In the genomic region with DNA sequence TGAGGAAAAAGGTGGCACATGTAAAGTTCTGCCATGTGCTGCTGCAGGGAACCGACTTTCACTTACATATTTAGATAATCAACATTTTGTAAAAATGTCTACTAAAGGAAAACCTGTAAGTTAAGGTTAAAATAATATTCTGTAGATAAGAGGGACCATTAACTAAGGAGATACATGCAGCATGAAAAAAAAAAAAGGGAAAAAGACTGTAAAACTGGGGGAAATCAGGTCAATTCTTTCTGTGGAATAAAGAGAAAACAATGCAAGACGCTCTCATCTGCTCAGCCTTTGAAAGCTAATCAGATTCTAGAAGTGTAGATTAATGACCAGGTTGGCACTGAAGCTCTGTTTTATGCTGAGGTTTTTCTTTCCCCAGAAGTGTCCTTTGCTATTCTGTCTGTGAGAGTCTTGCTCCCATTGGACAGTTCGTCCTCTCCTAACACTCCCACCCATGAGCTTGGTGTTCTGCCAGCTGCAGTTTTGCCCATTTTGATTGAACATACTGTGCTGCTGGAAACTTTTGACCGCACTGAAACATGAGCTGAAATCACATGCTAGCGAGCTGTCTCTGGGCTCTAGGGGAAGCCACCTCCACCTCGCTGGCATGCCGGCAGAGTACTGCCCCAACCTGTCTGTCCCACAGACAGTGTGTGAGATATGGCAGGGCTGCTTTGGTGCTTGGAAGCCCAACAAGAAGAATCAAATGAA, we compare ENCODE assay signal across 8 cellular contexts. TPM values are rescaled to one million over a fixed set of nuclear protein-coding genes. Genes with fewer than 3 reads are reported as not detected.
A peak's percentile ranks its signal among the peaks of the same experiment; 100 is the strongest.
DNase-seq lines count a peak whose midpoint lies in the region; ATAC-seq and TF ChIP-seq lines count a peak whose summit lies in the region.

No MANE protein-coding gene starts in this region.

- no peak overlapping the region for H3K4me3 ChIP-seq in mammary epithelial cell (replicated peaks in 1 of 3; ENCODE audit: insufficient read depth in 1 of 3, low read depth in 2 of 3, low read length in 3 of 3)
- H3K4me3 ChIP-seq in liver (ENCODE audit: low read depth in 1 of 3, low read length in 3 of 3), result no peak overlapping the region
- no peak overlapping the region for H3K4me3 ChIP-seq in mesendoderm (ENCODE audit: low read length)

- peaks cover 14% of the 10 kb centered on the region for H3K36me3 Mint-ChIP-seq in activated naive CD4-positive, alpha-beta T cell treated with anti-CD3 and anti-CD28 coated beads, Interleukin-2, amount 50 U/mL, for 24 hours

- H3K27me3 Mint-ChIP-seq in activated naive CD4-positive, alpha-beta T cell treated with anti-CD3 and anti-CD28 coated beads, Interleukin-2, amount 50 U/mL, for 24 hours, result no peaks in the 10 kb centered on the region

- H3K4ac ChIP-seq in mesendoderm (ENCODE audit: low read depth, low read length), result no peak overlapping the region

- TF ChIP-seq RAD21 in liver (IDR thresholded peaks at IDR 0.05), result peak; percentile 47 to 61

- peak overlapping the region; percentile 41 for H3K27ac Mint-ChIP-seq in activated naive CD4-positive, alpha-beta T cell treated with anti-CD3 and anti-CD28 coated beads, Interleukin-2, amount 50 U/mL, for 24 hours

- BruUV-seq in mammary epithelial cell (replicated peaks; lab: Mats Ljungman, UMichigan), result TSS peak; percentile 12

- no peak overlapping the region for H4K5ac ChIP-seq in mesendoderm (ENCODE audit: low read length)

- peaks cover 41% of the 10 kb centered on the region for H3K4me1 Mint-ChIP-seq in activated naive CD4-positive, alpha-beta T cell treated with anti-CD3 and anti-CD28 coated beads, Interleukin-2, amount 50 U/mL, for 24 hours

- DNase-seq in activated naive CD4-positive, alpha-beta T cell (lab: John Stamatoyannopoulos, UW), result no peak
- DNase-seq in mammary epithelial cell, result peak; percentile 98
- DNase-seq in superior temporal gyrus (ENCODE audit: extremely low spot score), result peak; percentile 70
- no peak for DNase-seq in activated gamma-delta T cell treated with Interleukin-2 at 50 U/mL for 16 hours
- no peak for DNase-seq in mesendoderm

- peaks cover 69% of the 10 kb centered on the region for H3K79me2 ChIP-seq in mammary epithelial cell (ENCODE audit: insufficient read depth, low read length)
- no peaks in the 10 kb centered on the region for H3K79me2 ChIP-seq in mesendoderm (ENCODE audit: control insufficient read depth, insufficient read depth, low read length)

- H3K27me3 ChIP-seq in mammary epithelial cell (ENCODE audit: insufficient read depth, low read length), result no peaks in the 10 kb centered on the region
- no peaks in the 10 kb centered on the region for H3K27me3 ChIP-seq in liver (ENCODE audit: control insufficient read depth in 4 of 4, insufficient read depth in 4 of 4, low read length in 3 of 4)
- H3K27me3 ChIP-seq in mesendoderm (ENCODE audit: insufficient read depth, low read length, poor library complexity), result no peaks in the 10 kb centered on the region

- no peak overlapping the region for H3K23ac ChIP-seq in mesendoderm (ENCODE audit: low read length)

- no peak overlapping the region for H3K18ac ChIP-seq in mesendoderm (ENCODE audit: low read length)

- no peak overlapping the region for H2BK120ac ChIP-seq in mesendoderm (ENCODE audit: low read depth, low read length)

- H3K4me1 ChIP-seq in mammary epithelial cell (ENCODE audit: insufficient read depth, low read length), result peaks cover 52% of the 10 kb centered on the region
- H3K4me1 ChIP-seq in liver (ENCODE audit: control insufficient read depth in 4 of 4, insufficient read depth in 4 of 4, low read length in 3 of 4), result peaks cover 6 to 25% (median 24%) of the 10 kb centered on the region in 4 donors
- no peaks in the 10 kb centered on the region for H3K4me1 ChIP-seq in mesendoderm (ENCODE audit: control insufficient read depth, low read depth, low read length)

- no peaks in the 10 kb centered on the region for H3K9me3 ChIP-seq in mammary epithelial cell (replicated peaks; ENCODE audit: insufficient read depth, low read length)
- H3K9me3 ChIP-seq in liver (ENCODE audit: control insufficient read depth in 4 of 4, low read length in 3 of 4), result no peaks in the 10 kb centered on the region

- no peaks in the 10 kb centered on the region for H3K9me3 Mint-ChIP-seq in activated naive CD4-positive, alpha-beta T cell treated with anti-CD3 and anti-CD28 coated beads, Interleukin-2, amount 50 U/mL, for 24 hours

- CTCF ChIA-PET in mammary epithelial cell (lab: Charles Lee; ENCODE audit: low non-redundant PET), result no interaction called here

- intact Hi-C loops in mammary epithelial cell (cut with micrococcal nuclease), result no loop called here

- no peak overlapping the region for H3K56ac ChIP-seq in mesendoderm (ENCODE audit: low read length)

- H3K79me1 ChIP-seq in mesendoderm (ENCODE audit: low read length), result peaks cover 1% of the 10 kb centered on the region

- TF ChIP-seq CTCF in mammary epithelial cell (conservative IDR thresholded peaks at IDR 0.05 in 1 of 2, IDR thresholded peaks at IDR 0.05 in 1 of 2; ENCODE audit: extremely low read depth in 1 of 2, insufficient read depth in 1 of 2, low read depth in 1 of 2, low read length in 2 of 2), result no peak
- no peak for TF ChIP-seq CTCF in liver (IDR thresholded peaks at IDR 0.05; ENCODE audit: low read depth, low read length, missing input control)

- H3K27ac ChIP-seq in mammary epithelial cell (ENCODE audit: insufficient read depth, low read depth, low read length) (peak overlapping the region; percentile 68), liver (ENCODE audit: low read depth in 1 of 2, low read length in 2 of 2) (peak overlapping the region; percentile 82 to 84), mesendoderm (ENCODE audit: low read depth, low read length) (no peak overlapping the region)

- H2BK15ac ChIP-seq in mesendoderm (replicated peaks; ENCODE audit: low read depth), result no peak overlapping the region

- H3K36me3 ChIP-seq in mammary epithelial cell (ENCODE audit: insufficient read depth, low read length) (peaks cover 11% of the 10 kb centered on the region), liver (ENCODE audit: control insufficient read depth in 4 of 4, insufficient read depth in 3 of 4, low read depth in 1 of 4, low read length in 3 of 4) (peaks cover 0 to 7% (median 3%) of the 10 kb centered on the region in 4 donors), mesendoderm (ENCODE audit: control insufficient read depth, insufficient read depth, low read length) (no peaks in the 10 kb centered on the region)

- H3K4me3 Mint-ChIP-seq in activated naive CD4-positive, alpha-beta T cell treated with anti-CD3 and anti-CD28 coated beads, Interleukin-2, amount 50 U/mL, for 24 hours, result peak overlapping the region; percentile 15

- H3K4me2 ChIP-seq in mammary epithelial cell (ENCODE audit: insufficient read depth, low read depth, low read length) (peak overlapping the region; percentile 61), mesendoderm (ENCODE audit: low read length) (no peak overlapping the region)

- no peak overlapping the region for H2BK5ac ChIP-seq in mesendoderm (ENCODE audit: low read length)

- dilution Hi-C loops in mammary epithelial cell (cut with HindIII; ENCODE audit: low sequenced_read_pairs), result no loop called here

- H4K8ac ChIP-seq in mesendoderm (ENCODE audit: low read depth, low read length), result no peak overlapping the region

- no peak overlapping the region for H2AK5ac ChIP-seq in mesendoderm (ENCODE audit: low read length)

- ATAC-seq in GM18907 (IDR thresholded peaks at IDR 0.05; ENCODE audit: unreplicated experiment), result no peak

- peak overlapping the region; percentile 26 for H3K9ac ChIP-seq in mammary epithelial cell (ENCODE audit: insufficient read depth, low read length)
- peak overlapping the region; percentile 45 to 47 for H3K9ac ChIP-seq in liver (ENCODE audit: low read depth in 1 of 2, low read length in 2 of 2)
- no peak overlapping the region for H3K9ac ChIP-seq in mesendoderm (ENCODE audit: low read length)

- 14% methylated on average over 7 of the region's 7 CpGs for WGBS in mammary epithelial cell (ENCODE audit: low coverage, missing lambda C conversion rate)
- 19% methylated on average over 7 of the region's 7 CpGs for WGBS in liver
- WGBS in mesendoderm (ENCODE audit: extremely low coverage, insufficient coverage, low lambda C conversion rate), result no CpG with 5 or more reads among the region's 7 CpGs

- in situ Hi-C loops in mammary epithelial cell (cut with MboI; ENCODE audit: low sequenced_read_pairs in 2 of 2), result no loop called here

- H2AFZ ChIP-seq in mammary epithelial cell (ENCODE audit: low read depth, low read length), result no peak overlapping the region

- H4K20me1 ChIP-seq in mammary epithelial cell (ENCODE audit: insufficient read depth, low read length), result no peaks in the 10 kb centered on the region

TF ChIP-seq in liver, 16 proteins besides CTCF, POLR2A, EP300 and RAD21 (continues in another document):
- TF ChIP-seq SP1 (IDR thresholded peaks at IDR 0.05) (peak; percentile 96), JUND (IDR thresholded peaks at IDR 0.05) (no peak), GABPA (IDR thresholded peaks at IDR 0.05 in 1 of 2, conservative IDR thresholded peaks at IDR 0.05 in 1 of 2) (peak in 1 of 2 donors; percentile 32)
- TF ChIP-seq, protein P1, sequence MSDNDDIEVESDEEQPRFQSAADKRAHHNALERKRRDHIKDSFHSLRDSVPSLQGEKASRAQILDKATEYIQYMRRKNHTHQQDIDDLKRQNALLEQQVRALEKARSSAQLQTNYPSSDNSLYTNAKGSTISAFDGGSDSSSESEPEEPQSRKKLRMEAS (IDR thresholded peaks at IDR 0.05), result peak; percentile 93

RNA-seq across cellular contexts. Expression of a gene that starts 39.7 kb away (rescaled TPM):
- total RNA-seq in mammary epithelial cell (10 to 100 TPM; 17.7 to 26.5 TPM), liver (10 to 100 TPM in 1 of 2 donors, 1 to 10 TPM in 1; 8.5 to 15.7 TPM)
- polyA plus RNA-seq in mammary epithelial cell (18.2 TPM), liver (1 to 10 TPM; 5.6 to 8.2 TPM)
- 12.5 TPM for polyA minus RNA-seq in mammary epithelial cell
- 13.6 TPM for polyA plus RNA-seq in mesendoderm (2013, experiment 1 of 2)
- 13.6 TPM for polyA plus RNA-seq in mesendoderm (2013, experiment 2 of 2)

RNA-seq across cellular contexts. Expression of a gene that starts 41.3 kb away (rescaled TPM):
- total RNA-seq in mammary epithelial cell, result 1 to 10 TPM; 1.1 to 2.5 TPM
- 0.27 TPM for polyA plus RNA-seq in mammary epithelial cell
- 0.57 TPM for polyA minus RNA-seq in mammary epithelial cell
- total RNA-seq in liver, result under 1 TPM; 0.33 to 0.56 TPM
- polyA plus RNA-seq in liver, result under 1 TPM; 0.14 to 0.22 TPM
- polyA plus RNA-seq in mesendoderm (2013, experiment 1 of 2), result 0.04 TPM
- 0.01 TPM for polyA plus RNA-seq in mesendoderm (2013, experiment 2 of 2)

RNA-seq across cellular contexts. Expression of a gene that starts 41.5 kb away (rescaled TPM):
- total RNA-seq in mammary epithelial cell (100 to 1,000 TPM in 1 of 2 donors, 10 to 100 TPM in 1; 56.3 to 130 TPM), liver (10 to 100 TPM; 48.0 to 61.5 TPM)
- polyA plus RNA-seq in mammary epithelial cell (152 TPM), liver (100 to 1,000 TPM in 1 of 2 donors, 10 to 100 TPM in 1; 74.1 to 170 TPM)
- 39.9 TPM for polyA minus RNA-seq in mammary epithelial cell
- polyA plus RNA-seq in mesendoderm (2013, experiment 1 of 2), result 84.3 TPM
- polyA plus RNA-seq in mesendoderm (2013, experiment 2 of 2), result 82.9 TPM

Comparison
In these comparisons a context has a peak if more than half of its experiments do, and no peak if none do; other contexts are left out.
1. DNase-seq: peak in mammary epithelial cell (single experiment) and superior temporal gyrus (single experiment); none in activated naive CD4-positive, alpha-beta T cell (0 of 4), activated gamma-delta T cell treated with Interleukin-2 at 50 U/mL for 16 hours (single experiment) and mesendoderm (single experiment).